Comparison of ENCODE assay signal across 16 cellular contexts in genomic region chr1:47555841-47556616, GRCh38.
DNase-seq lines count a peak whose midpoint lies in the region; ATAC-seq and TF ChIP-seq lines count a peak whose summit lies in the region.
"Had no signal": no experiment of that assay in that cellular context is flagged by ENCODE, and none has a peak within 500 bp of the region (broad histone marks: within the 10 kb centered on the region; RNA-seq: fewer than 3 reads in every experiment).

No MANE protein-coding gene starts in this region.

- no peaks in the 10 kb centered on the region for H3K36me3 ChIP-seq in spleen
- H3K36me3 ChIP-seq: BE2C had no signal

- no peak overlapping the region for H3K4me3 ChIP-seq in spleen
- H3K4me3 ChIP-seq: GM12878 had no signal

- ATAC-seq in HG03457 (IDR thresholded peaks at IDR 0.05; ENCODE audit: unreplicated experiment), result no peak
- ATAC-seq: CD8-positive, alpha-beta T cell; GM12878 had no signal

- peak; percentile 24 for DNase-seq in DMS79 (lab: John Stamatoyannopoulos, UW)
- peak; percentile 41 for DNase-seq in NCI-H69 (lab: John Stamatoyannopoulos, UW)
- DNase-seq in iris pigment epithelial cell (ENCODE audit: low read depth), result peak; percentile 31
- no peak for DNase-seq in spleen
- no peak for DNase-seq in NCI-H2107 (lab: John Stamatoyannopoulos, UW)
- DNase-seq in activated CD8-positive, alpha-beta memory T cell treated with anti-CD3 and anti-CD28 coated beads for 24 hours, result no peak
- DNase-seq: BE2C; CD8-positive, alpha-beta T cell; H9; Karpas-422; NCI-H2029; NCI-H345; NCI-H526 treated with DMSO at 0.1 percent for 48 hours; SIG-M5 had no signal

- no peaks in the 10 kb centered on the region for H3K9me3 ChIP-seq in spleen
- H3K9me3 ChIP-seq: BE2C had no signal

- intact Hi-C loops in spleen (cut with DNase I; ENCODE audit: low total_unique reads), result no loop called here

- peaks cover 0 to 9% (median 0%) of the 10 kb centered on the region in 6 donors for H3K4me1 ChIP-seq in spleen
- H3K4me1 ChIP-seq: BE2C had no signal

- H3K27me3 ChIP-seq in spleen (replicated peaks in 1 of 7), result peaks cover 0 to 43% (median 0%) of the 10 kb centered on the region in 7 donors
- H3K27me3 ChIP-seq: BE2C had no signal

- TF ChIP-seq POLR2A in spleen (IDR thresholded peaks at IDR 0.05), result no peak

- TF ChIP-seq CTCF in spleen (IDR thresholded peaks at IDR 0.05 in 8 of 11, conservative IDR thresholded peaks at IDR 0.05 in 3 of 11), result no peak

- H3K27ac ChIP-seq in spleen, result peak overlapping the region in 7 of 8 donors; percentile 29 to 65 (median 48)

- WGBS in spleen, 5 donors, result 64 to 88% (median 70%) methylated on average over 13 to 24 of the region's 24 CpGs

Comparison
In these comparisons a context has a peak if more than half of its experiments do, and no peak if none do; other contexts are left out.
1. DNase-seq: peak in DMS79 (single experiment), NCI-H69 (single experiment) and iris pigment epithelial cell (single experiment); none in spleen (single experiment), NCI-H2107 (single experiment) and activated CD8-positive, alpha-beta memory T cell treated with anti-CD3 and anti-CD28 coated beads for 24 hours (single experiment).